In genomic region chr7:107940951-107941350, GRCh38 we compare ENCODE assay signal across 26 cellular contexts. TPM values are rescaled to one million over a fixed set of nuclear protein-coding genes. Genes with fewer than 3 reads are reported as not detected.
DNase-seq lines count a peak whose midpoint lies in the region; ATAC-seq and TF ChIP-seq lines count a peak whose summit lies in the region.
"Had no signal": no experiment of that assay in that cellular context is flagged by ENCODE, and none has a peak within 500 bp of the region (broad histone marks: within the 10 kb centered on the region; RNA-seq: fewer than 3 reads in every experiment).

No MANE protein-coding gene starts in this region.

- H3K18ac ChIP-seq in mesenchymal stem cell (ENCODE audit: low read depth in 1 of 2, low read length in 2 of 2): no peak overlapping the region

- H3K36me3 ChIP-seq in mesenchymal stem cell (ENCODE audit: control insufficient read depth in 1 of 2, insufficient read depth in 2 of 2, low read depth in 1 of 2, low read length in 2 of 2) (peaks cover 30 to 74% of the 10 kb centered on the region in 2 experiments), stomach (peaks cover 5 to 65% (median 59%) of the 10 kb centered on the region in 4 donors)
- H3K36me3 ChIP-seq: cardiac muscle cell had no signal

- H2BK15ac ChIP-seq in mesenchymal stem cell (ENCODE audit: low read depth, poor library complexity, severe bottlenecking): no peak overlapping the region

- no peak overlapping the region for H3K23ac ChIP-seq in mesenchymal stem cell (ENCODE audit: low read length in 2 of 2)

- H2AFZ ChIP-seq in mesenchymal stem cell (ENCODE audit: low read depth, low read length): no peak overlapping the region
- H2AFZ ChIP-seq: neural progenitor cell had no signal

- intact Hi-C loops in stomach (cut with DNase I; ENCODE audit: low total_unique reads): no loop called here
- intact Hi-C loops in posterior cingulate gyrus (cut with DNase I): no loop called here

- no peak overlapping the region for H2BK120ac ChIP-seq in mesenchymal stem cell (ENCODE audit: low read depth, low read length)

- H4K91ac ChIP-seq in mesenchymal stem cell (ENCODE audit: low read length): no peak overlapping the region

- peaks cover 1% of the 10 kb centered on the region for H3K79me1 ChIP-seq in mesenchymal stem cell (replicated peaks; ENCODE audit: low read length, poor library complexity, severe bottlenecking)

- no peak for TF ChIP-seq EP300 in stomach (IDR thresholded peaks at IDR 0.05)

- no peak overlapping the region for H2AK5ac ChIP-seq in mesenchymal stem cell (ENCODE audit: low read length, severe bottlenecking)

- H3K4ac ChIP-seq in mesenchymal stem cell (ENCODE audit: low read depth in 1 of 2, low read length in 2 of 2): no peak overlapping the region

- H3K4me3 ChIP-seq in mesenchymal stem cell (ENCODE audit: insufficient read depth in 1 of 2, low read depth in 1 of 2, low read length in 2 of 2) (no peak overlapping the region), stomach (no peak overlapping the region)
- H3K4me3 ChIP-seq: cardiac muscle cell, left lung, neural progenitor cell, psoas muscle, SK-N-MC had no signal

- TF ChIP-seq CTCF in stomach (IDR thresholded peaks at IDR 0.05): no peak

- 97% methylated on average over 4 of the region's 4 CpGs for WGBS in mesenchymal stem cell
- 81 to 90% (median 84%) methylated on average over 4 of the region's 4 CpGs for WGBS in stomach, 5 donors

- peaks cover 12% of the 10 kb centered on the region for H3K4me1 ChIP-seq in mesenchymal stem cell (ENCODE audit: control insufficient read depth, insufficient read depth, low read depth, low read length)
- peaks cover 3 to 61% (median 31%) of the 10 kb centered on the region in 4 donors for H3K4me1 ChIP-seq in stomach

- H2BK12ac ChIP-seq in mesenchymal stem cell (ENCODE audit: low read length in 2 of 2): no peak overlapping the region

- H3K4me2 ChIP-seq in mesenchymal stem cell (ENCODE audit: low read length, poor library complexity, severe bottlenecking): no peak overlapping the region
- H3K4me2 ChIP-seq: neural progenitor cell had no signal

- H3K9ac ChIP-seq in mesenchymal stem cell (ENCODE audit: low read length): no peak overlapping the region
- H3K9ac ChIP-seq: neural progenitor cell had no signal

- H4K8ac ChIP-seq in mesenchymal stem cell (ENCODE audit: low read length): no peak overlapping the region

- ATAC-seq in GM21737 (IDR thresholded peaks at IDR 0.05; ENCODE audit: unreplicated experiment): no peak

- peak overlapping the region; percentile 45 for H3K27ac ChIP-seq in mesenchymal stem cell (ENCODE audit: low read length, poor library complexity, severe bottlenecking)
- peak overlapping the region in 3 of 5 donors; percentile 75 to 82 (median 77) for H3K27ac ChIP-seq in stomach
- H3K27ac ChIP-seq: C4-2B, cardiac muscle cell, neural progenitor cell, SK-N-MC, VCaP had no signal

- peak; percentile 14 for DNase-seq in M059J (ENCODE audit: low read depth)
- peak; percentile 54 for DNase-seq in cerebellar cortex (ENCODE audit: low spot score)
- no peak for DNase-seq in mesenchymal stem cell
- DNase-seq in stomach: no peak
- no peak for DNase-seq in posterior cingulate gyrus
- no peak for DNase-seq in iPS-NIHi11 (ENCODE audit: low spot score)
- DNase-seq: activated CD4-positive, alpha-beta T cell treated with anti-CD3 and anti-CD28 coated beads for 48 hours; activated naive CD4-positive, alpha-beta T cell treated with anti-CD3 and anti-CD28 coated beads, Interleukin-2, amount 10 ng/mL, durations not matched to agents 7 days and 5 days; amniotic stem cell; Calu3; DND-41; HCEC 1CT; hippocampal formation; left lung; NCI-H1092; NCI-H187 treated with DMSO at 0.1 percent for 48 hours; NCI-H69; psoas muscle; small intestine; stimulated activated CD4-positive, alpha-beta T cell treated with anti-CD3 and anti-CD28 coated beads, Interleukin-2, amount 100 ng/mL, for 24 hours had no signal

- H2BK5ac ChIP-seq in mesenchymal stem cell (ENCODE audit: low read depth, low read length, poor library complexity, severe bottlenecking): no peak overlapping the region

- no peak overlapping the region for H3K14ac ChIP-seq in mesenchymal stem cell (ENCODE audit: low read length in 2 of 2)

- H3K27me3 ChIP-seq in mesenchymal stem cell (ENCODE audit: control insufficient read depth in 1 of 2, insufficient read depth in 1 of 2, low read length in 2 of 2) (no peaks in the 10 kb centered on the region), stomach (no peaks in the 10 kb centered on the region)
- H3K27me3 ChIP-seq: cardiac muscle cell, left lung, neural progenitor cell had no signal

- TF ChIP-seq POLR2A in stomach (IDR thresholded peaks at IDR 0.05): no peak

- H3K9me3 ChIP-seq in mesenchymal stem cell (ENCODE audit: control insufficient read depth, low read length) (no peaks in the 10 kb centered on the region), stomach (no peaks in the 10 kb centered on the region)
- H3K9me3 ChIP-seq: left lung, psoas muscle had no signal

RNA-seq across cellular contexts. Expression of gene DLD, which starts 50.0 kb away (rescaled TPM):
- 113 and 150 TPM in 2 replicates for total RNA-seq in M059J (2014; rRNA removed; shearing (Covaris generic))
- polyA plus RNA-seq in mesenchymal stem cell (2013, experiment 1 of 2): 90.9 TPM
- polyA plus RNA-seq in mesenchymal stem cell (2013, experiment 2 of 2): 91.1 TPM
- 100 to 1,000 TPM in 4 of 5 donors, 10 to 100 TPM in 1; 35.6 to 173 (median 133) TPM for total RNA-seq in stomach
- 10 to 100 TPM; 24.6 to 74.2 (median 43.6) TPM for polyA plus RNA-seq in stomach

Comparison
In these comparisons a context has a peak if more than half of its experiments do, and no peak if none do; other contexts are left out.
1. DNase-seq: peak in M059J (single experiment) and cerebellar cortex (single experiment); none in mesenchymal stem cell (single experiment), stomach (single experiment), posterior cingulate gyrus (0 of 10) and iPS-NIHi11 (single experiment).